In the genomic region with DNA sequence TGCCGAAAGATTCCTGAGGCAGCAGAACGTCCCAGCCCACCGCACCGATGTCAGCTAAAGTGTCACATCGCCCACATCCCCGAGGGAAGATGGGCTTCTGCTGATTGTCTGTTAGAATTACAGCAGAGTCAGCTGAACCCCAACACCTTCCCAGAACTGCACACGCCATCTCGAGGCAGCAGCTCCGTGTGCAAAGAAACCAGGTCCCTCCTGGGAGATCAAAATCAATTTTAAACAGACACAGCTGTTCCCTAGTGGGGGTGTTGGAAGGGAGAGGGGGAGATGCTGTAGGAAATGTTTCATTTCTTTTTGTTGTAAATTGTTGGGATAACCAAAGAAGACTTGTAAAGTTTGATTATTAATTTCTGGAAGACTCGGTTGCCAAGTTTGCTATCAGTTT, we compare ENCODE assay signal across 2 cellular contexts.
A peak's percentile ranks its signal among the peaks of the same experiment; 100 is the strongest.
TF ChIP-seq lines count a peak whose summit lies in the region.

No MANE protein-coding gene starts in this region.

TF ChIP-seq in SK-N-SH, 30 proteins besides CTCF, POLR2A, EP300 and RAD21:
- TF ChIP-seq GATA2 (CRISPR knock-in tag; IDR thresholded peaks at IDR 0.05) (peak; percentile 82), IRF3 (IDR thresholded peaks at IDR 0.05; ENCODE audit: low read depth, low read length) (no peak), FOXJ3 (CRISPR knock-in tag; IDR thresholded peaks at IDR 0.05) (no peak), CHD2 (IDR thresholded peaks at IDR 0.05; ENCODE audit: low read length, partially characterized antibody) (peak; percentile 33)

TF ChIP-seq in H1, 55 proteins besides CTCF, POLR2A, EP300 and RAD21:
- no peak for TF ChIP-seq ATF3 (IDR thresholded peaks at IDR 0.05; ENCODE audit: insufficient read depth, low read depth, low read length)
- no peak for TF ChIP-seq SIN3A (conservative IDR thresholded peaks at IDR 0.05 in 1 of 2, IDR thresholded peaks at IDR 0.05 in 1 of 2; ENCODE audit: low read depth in 1 of 2, low read length in 2 of 2)
- TF ChIP-seq BCL11A (IDR thresholded peaks at IDR 0.05; ENCODE audit: low read depth in 2 of 2, low read length in 2 of 2): no peak
- no peak for TF ChIP-seq CHD7 (IDR thresholded peaks at IDR 0.05; ENCODE audit: insufficient replicate concordance, low read length)
- no peak for TF ChIP-seq CHD2 (IDR thresholded peaks at IDR 0.05; ENCODE audit: low read length)
